1 cellular context compared by ENCODE assay signal in the genomic region with DNA sequence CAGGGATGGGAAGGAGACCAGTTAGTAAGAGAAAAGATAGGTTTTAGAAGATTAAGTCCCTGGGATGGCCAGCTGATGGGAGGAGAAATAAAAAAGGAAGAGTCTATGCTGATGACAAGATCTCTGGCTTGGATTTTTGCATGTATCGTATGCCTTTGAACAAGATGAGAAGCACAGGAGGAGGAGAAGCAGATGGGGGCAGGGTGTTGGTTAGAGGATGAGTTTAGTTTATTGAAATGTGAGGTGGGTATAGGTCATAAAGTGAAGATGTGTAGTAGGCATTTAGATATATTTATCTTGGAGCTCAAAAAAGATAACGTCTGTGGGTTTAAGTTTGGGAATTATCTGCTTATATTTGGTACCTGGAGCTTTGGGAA.
TF ChIP-seq lines count a peak whose summit lies in the region.

No MANE protein-coding gene starts in this region.

TF ChIP-seq in H1, 55 proteins besides CTCF, POLR2A, EP300 and RAD21:
- TF ChIP-seq KDM1A (IDR thresholded peaks at IDR 0.05; ENCODE audit: borderline replicate concordance, low read length) (no peak), SP2 (IDR thresholded peaks at IDR 0.05; ENCODE audit: low read length) (no peak), BRCA1 (IDR thresholded peaks at IDR 0.05; ENCODE audit: low read depth, low read length) (no peak), MAFK (IDR thresholded peaks at IDR 0.05; ENCODE audit: low read depth, low read length) (no peak), CBX5 (IDR thresholded peaks at IDR 0.05; ENCODE audit: low read depth, low read length) (no peak), SUZ12 (IDR thresholded peaks at IDR 0.05; ENCODE audit: low read length) (no peak)
